In the genomic region with DNA sequence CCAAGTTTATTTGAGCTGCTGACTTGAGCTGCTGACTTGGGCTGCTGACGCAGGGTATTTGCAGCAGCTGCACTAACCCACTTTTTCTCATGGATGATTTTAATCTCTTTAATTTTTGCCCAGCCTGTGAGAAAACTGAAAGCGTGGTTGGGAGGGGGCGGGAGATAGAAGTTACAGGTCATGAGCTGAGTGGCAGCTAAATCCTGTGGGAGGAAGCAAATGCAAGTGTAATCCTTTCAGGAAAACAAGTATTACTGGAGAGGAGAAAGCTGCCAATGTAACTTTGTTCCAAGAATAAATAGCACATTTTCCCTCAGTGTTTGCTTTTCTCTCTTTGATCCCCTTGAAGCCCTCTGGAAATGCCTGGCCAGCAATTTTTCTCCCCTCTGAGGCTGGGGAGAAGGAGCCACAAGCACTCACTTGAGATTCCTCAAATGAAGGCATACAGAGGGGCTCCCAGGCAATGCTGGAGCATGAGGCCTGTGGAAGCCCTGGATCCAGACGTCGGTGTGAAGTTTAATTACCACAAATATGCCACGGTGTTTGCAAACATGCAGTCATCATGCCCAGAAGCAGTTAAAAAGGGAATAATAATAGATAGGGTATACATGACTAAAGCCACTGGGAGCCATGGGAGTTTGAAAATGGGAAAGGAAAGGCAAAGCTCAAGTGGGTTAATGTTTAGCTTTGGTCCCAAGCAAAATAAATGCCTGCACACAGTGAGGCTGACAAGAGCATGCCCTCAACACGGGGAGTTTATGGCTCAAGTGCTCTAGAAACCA, we compare ENCODE assay signal across 1 cellular context.
TF ChIP-seq lines count a peak whose summit lies in the region.

No MANE protein-coding gene starts in this region.

TF ChIP-seq in HepG2, 621 proteins besides CTCF, POLR2A, EP300 and RAD21 (continued from another document):
- TF ChIP-seq JARID2 (CRISPR knock-in tag; IDR thresholded peaks at IDR 0.05; ENCODE audit: insufficient replicate concordance) (no peak), ZNF781 (CRISPR knock-in tag; IDR thresholded peaks at IDR 0.05; ENCODE audit: borderline replicate concordance, not compliant biosample characterization) (no peak)
TF ChIP-seq in HepG2: peak in this region for 252.
